ENCODE assay signal across 24 cellular contexts in the genomic region with DNA sequence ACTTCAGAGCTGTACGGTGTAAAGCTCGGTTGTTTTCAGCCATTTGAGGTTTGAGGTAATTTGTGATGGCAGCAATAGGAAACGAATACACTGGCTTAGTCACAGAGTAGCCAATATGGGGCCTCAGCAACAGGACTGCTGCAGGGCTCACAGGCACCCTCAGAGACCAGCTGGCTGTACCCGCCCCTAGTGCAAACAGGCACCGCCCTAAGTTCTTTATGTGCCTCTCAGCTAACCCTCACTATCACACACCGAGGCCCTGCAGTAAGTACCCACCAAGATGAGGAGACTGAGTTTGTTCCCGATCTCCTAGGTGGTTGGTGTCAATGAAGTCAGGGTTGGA. TPM values are rescaled to one million over a fixed set of nuclear protein-coding genes. Genes with fewer than 3 reads are reported as not detected.
DNase-seq lines count a peak whose midpoint lies in the region; ATAC-seq and TF ChIP-seq lines count a peak whose summit lies in the region.
"Had no signal": no experiment of that assay in that cellular context is flagged by ENCODE, and none has a peak within 500 bp of the region (broad histone marks: within the 10 kb centered on the region; RNA-seq: fewer than 3 reads in every experiment).

No MANE protein-coding gene starts in this region.

- no peaks in the 10 kb centered on the region for H3K9me2 ChIP-seq in PC-3 (replicated peaks; ENCODE audit: low read length)

- H4K20me1 ChIP-seq in PC-3 (ENCODE audit: low read length) = no peaks in the 10 kb centered on the region

- H3K4me1 ChIP-seq in PC-3 (ENCODE audit: insufficient read depth, low read length) (0 out of 2 replicates have a peak, but pooled peaks cover 3% of the 10 kb centered on the region), upper lobe of right lung (peaks cover 3% of the 10 kb centered on the region)
- H3K4me1 ChIP-seq: breast epithelium, SJSA1, vagina had no signal

- no peaks in the 10 kb centered on the region for H3K27me3 ChIP-seq in PC-3 (ENCODE audit: low read length)
- H3K27me3 ChIP-seq in upper lobe of right lung = no peaks in the 10 kb centered on the region
- H3K27me3 ChIP-seq: breast epithelium, SJSA1, spleen, vagina had no signal

- no peak overlapping the region for H3K4me3 ChIP-seq in PC-3 (ENCODE audit: low read length)
- no peak overlapping the region for H3K4me3 ChIP-seq in upper lobe of right lung
- H3K4me3 ChIP-seq: breast epithelium, GM12878, SJSA1, spleen, vagina had no signal

- intact Hi-C loops in PC-3 (cut with micrococcal nuclease) = no loop called here
- intact Hi-C loops in upper lobe of right lung (cut with DNase I) = no loop called here

- H3F3A ChIP-seq in PC-3 (ENCODE audit: low read length, unreplicated experiment) = no peaks in the 10 kb centered on the region

- no peaks in the 10 kb centered on the region for H3K79me2 ChIP-seq in PC-3 (ENCODE audit: low read length)

- CTCF ChIA-PET in PC-3 (lab: Charles Lee) = no interaction called here

- DNase-seq in activated CD8-positive, alpha-beta memory T cell treated with anti-CD3 and anti-CD28 coated beads, Interleukin-2, amount 50 U/mL, for 48 hours = peak; percentile 42
- no peak for DNase-seq in activated CD8-positive, alpha-beta memory T cell treated with anti-CD3 and anti-CD28 coated beads, Interleukin-2, amount 50 U/mL, for 4 hours
- DNase-seq in PC-3 (no peak), islet precursor cell (peak; percentile 48), upper lobe of right lung (peak; percentile 34)
- no peak for DNase-seq in activated CD4-positive, alpha-beta T cell treated with anti-CD3 and anti-CD28 coated beads, Interleukin-2, amount 50 U/mL, for 1 hour
- DNase-seq: C1 segment of cervical spinal cord, dermis blood vessel endothelial cell, HCEC 1CT, KBM-7, left cardiac atrium, NCI-H1092 treated with DMSO at 0.1 percent for 48 hours, NCI-H2107, NCI-H526 treated with DMSO at 0.1 percent for 48 hours, spleen, substantia nigra had no signal

- H3K27ac ChIP-seq in PC-3 (ENCODE audit: low read length) (no peak overlapping the region), upper lobe of right lung (no peak overlapping the region)
- H3K27ac ChIP-seq: breast epithelium, SJSA1, spleen, vagina had no signal

- POLR2A ChIA-PET in PC-3 (lab: Charles Lee; ENCODE audit: unreplicated experiment) = interaction anchor here (0.6 kb wide), 1 partner anchor 77 kb away, joined by 4 read pairs; no protein-coding TSS in a partner anchor

- H3K9me3 ChIP-seq in PC-3 (ENCODE audit: low read length) = no peaks in the 10 kb centered on the region
- H3K9me3 ChIP-seq in upper lobe of right lung = no peaks in the 10 kb centered on the region
- H3K9me3 ChIP-seq: breast epithelium, SJSA1, spleen, vagina had no signal

- H3K36me3 ChIP-seq in PC-3 (ENCODE audit: low read depth, low read length) (no peaks in the 10 kb centered on the region), upper lobe of right lung (no peaks in the 10 kb centered on the region)
- H3K36me3 ChIP-seq: breast epithelium, SJSA1, spleen, vagina had no signal

- H3K4me2 ChIP-seq in PC-3 (ENCODE audit: low read length) = no peak overlapping the region

- H2AFZ ChIP-seq in PC-3 (ENCODE audit: low read length) = no peak overlapping the region

- ATAC-seq in PC-3 = peak; percentile 23; the same call in 1 of the 2 replicates
- ATAC-seq in upper lobe of right lung = no peak
- ATAC-seq in HG02852 (IDR thresholded peaks at IDR 0.05; ENCODE audit: unreplicated experiment) = no peak
- no peak for ATAC-seq in HG03280 (IDR thresholded peaks at IDR 0.05; ENCODE audit: unreplicated experiment)
- ATAC-seq: activated CD4-positive, CD25-positive, alpha-beta regulatory T cell treated with anti-CD3 and anti-CD28 coated beads, Interleukin-2, amount 50 U/mL, for 24 hours; GM12878; left cardiac atrium; Panc1 had no signal

- no peak for TF ChIP-seq CTCF in PC-3 (conservative IDR thresholded peaks at IDR 0.05; ENCODE audit: low read depth, low read length)
- no peak for TF ChIP-seq CTCF in upper lobe of right lung (IDR thresholded peaks at IDR 0.05)

- H3K9ac ChIP-seq in PC-3 (ENCODE audit: low read length) = no peak overlapping the region

- no TSS peak for BruUV-seq in PC-3 (replicated peaks; lab: Mats Ljungman, UMichigan)

RNA-seq across cellular contexts. Expression of a gene that starts 11.2 kb away (rescaled TPM):
- total RNA-seq in PC-3 (2014; rRNA removed) = 0.26 and 0.92 TPM in 2 replicates
- 12.4 TPM for total RNA-seq in upper lobe of right lung

RNA-seq across cellular contexts. Expression of a gene that starts 57.1 kb away (rescaled TPM):
- 119 and 140 TPM in 2 replicates for total RNA-seq in PC-3 (2014; rRNA removed)
- total RNA-seq in upper lobe of right lung = 157 TPM

Comparison
In these comparisons a context has a peak if more than half of its experiments do, and no peak if none do; other contexts are left out.
1. DNase-seq: peak in activated CD8-positive, alpha-beta memory T cell treated with anti-CD3 and anti-CD28 coated beads, Interleukin-2, amount 50 U/mL, for 48 hours (single experiment), islet precursor cell (single experiment) and upper lobe of right lung (single experiment); none in activated CD8-positive, alpha-beta memory T cell treated with anti-CD3 and anti-CD28 coated beads, Interleukin-2, amount 50 U/mL, for 4 hours (single experiment), PC-3 (single experiment) and activated CD4-positive, alpha-beta T cell treated with anti-CD3 and anti-CD28 coated beads, Interleukin-2, amount 50 U/mL, for 1 hour (single experiment).